ENCODE assay signal across 16 cellular contexts in genomic region chr3:128369881-128370642, GRCh38.
DNase-seq lines count a peak whose midpoint lies in the region; ATAC-seq and TF ChIP-seq lines count a peak whose summit lies in the region.
"Had no signal": no experiment of that assay in that cellular context is flagged by ENCODE, and none has a peak within 500 bp of the region (broad histone marks: within the 10 kb centered on the region; RNA-seq: fewer than 3 reads in every experiment).

No MANE protein-coding gene starts in this region.

- CTCF ChIA-PET in WTC11 (lab: Charles Lee), result interaction anchor here (0.6 to 1.0 kb wide), 3 partner anchors 9 to 144 kb away, joined by 3 read pairs; no protein-coding TSS in a partner anchor
- CTCF ChIA-PET in activated CD4-positive, alpha-beta memory T cell treated with anti-CD3 and anti-CD28 coated beads for 36 hours (lab: Charles Lee), result interaction anchor here (1.0 kb wide), 1 partner anchor 10 kb away, joined by 4 read pairs; no protein-coding TSS in a partner anchor
- CTCF ChIA-PET in CD4-positive, alpha-beta T cell (lab: Charles Lee), result interaction anchor here (0.6 kb wide), 1 partner anchor 326 kb away, joined by 3 read pairs; no protein-coding TSS in a partner anchor

- no peak overlapping the region for H3K4me3 Mint-ChIP-seq in WTC11
- no peak overlapping the region for H3K4me3 Mint-ChIP-seq in memory B cell
- H3K4me3 Mint-ChIP-seq in activated CD4-positive, alpha-beta memory T cell treated with anti-CD3 and anti-CD28 coated beads for 36 hours, result no peak overlapping the region
- no peak overlapping the region for H3K4me3 Mint-ChIP-seq in CD4-positive, alpha-beta T cell
- H3K4me3 Mint-ChIP-seq: stimulated activated naive CD8-positive, alpha-beta T cell treated with anti-CD3 and anti-CD28 coated beads, Interleukin-15, amount 100 ng/mL, for 72 hours had no signal

- H3K9me3 Mint-ChIP-seq in WTC11, result no peaks in the 10 kb centered on the region
- H3K9me3 Mint-ChIP-seq in memory B cell, result no peaks in the 10 kb centered on the region
- no peaks in the 10 kb centered on the region for H3K9me3 Mint-ChIP-seq in activated CD4-positive, alpha-beta memory T cell treated with anti-CD3 and anti-CD28 coated beads for 36 hours
- H3K9me3 Mint-ChIP-seq in CD4-positive, alpha-beta T cell, result no peaks in the 10 kb centered on the region
- H3K9me3 Mint-ChIP-seq: stimulated activated naive CD8-positive, alpha-beta T cell treated with anti-CD3 and anti-CD28 coated beads, Interleukin-15, amount 100 ng/mL, for 72 hours had no signal

- H3K4me3 ChIP-seq in GM12865 (ENCODE audit: low read depth, low read length), result no peak overlapping the region
- H3K4me3 ChIP-seq: ovary had no signal

- H3K27me3 Mint-ChIP-seq in WTC11 (ENCODE audit: low read depth) (no peaks in the 10 kb centered on the region), memory B cell (no peaks in the 10 kb centered on the region)
- H3K27me3 Mint-ChIP-seq in activated CD4-positive, alpha-beta memory T cell treated with anti-CD3 and anti-CD28 coated beads for 36 hours, result no peaks in the 10 kb centered on the region
- H3K27me3 Mint-ChIP-seq in CD4-positive, alpha-beta T cell, result no peaks in the 10 kb centered on the region
- H3K27me3 Mint-ChIP-seq: stimulated activated naive CD8-positive, alpha-beta T cell treated with anti-CD3 and anti-CD28 coated beads, Interleukin-15, amount 100 ng/mL, for 72 hours had no signal

- POLR2A ChIA-PET in WTC11 (lab: Charles Lee), result no interaction called here
- POLR2A ChIA-PET in activated CD4-positive, alpha-beta memory T cell treated with anti-CD3 and anti-CD28 coated beads for 36 hours (lab: Charles Lee), result no interaction called here
- POLR2A ChIA-PET in CD4-positive, alpha-beta T cell (lab: Charles Lee), result no interaction called here

- ATAC-seq in HG03060 (IDR thresholded peaks at IDR 0.05; ENCODE audit: low read depth, unreplicated experiment), result peak; percentile 39
- no peak; the same call in 1 of the 2 replicates for ATAC-seq in WTC11
- ATAC-seq in memory B cell (ENCODE audit: low read depth), result peak; percentile 72
- ATAC-seq in CD4-positive, alpha-beta T cell (ENCODE audit: poor library complexity), result no peak
- ATAC-seq: stimulated activated naive CD8-positive, alpha-beta T cell treated with anti-CD3 and anti-CD28 coated beads, Interleukin-15, amount 100 ng/mL, for 72 hours had no signal

- DNase-seq in GM12865 (ENCODE audit: low read depth), result peak; percentile 49
- no peak for DNase-seq in WTC11 (ENCODE audit: low spot score)
- DNase-seq in memory B cell (ENCODE audit: low spot score in 2 of 2), result no peak
- DNase-seq in activated CD4-positive, alpha-beta T cell treated with anti-CD3 and anti-CD28 coated beads for 4 hours, result no peak
- DNase-seq in activated CD4-positive, alpha-beta memory T cell treated with anti-CD3 and anti-CD28 coated beads for 36 hours, result no peak
- DNase-seq in G401 (ENCODE audit: low spot score), result no peak
- no peak for DNase-seq in CD4-positive, alpha-beta T cell
- DNase-seq: amniotic stem cell; GOT3; NCI-H226; ovary; stimulated activated CD4-positive, alpha-beta T cell treated with anti-CD3 and anti-CD28 coated beads, Interleukin-2, amount 100 ng/mL, for 48 hours; stimulated activated naive CD8-positive, alpha-beta T cell treated with anti-CD3 and anti-CD28 coated beads, Interleukin-15, amount 100 ng/mL, for 72 hours had no signal

- intact Hi-C loops in activated CD4-positive, alpha-beta memory T cell treated with anti-CD3 and anti-CD28 coated beads for 36 hours (cut with micrococcal nuclease), result no loop called here
- intact Hi-C loops in CD4-positive, alpha-beta T cell (cut with DNase I, micrococcal nuclease), result no loop called here

- no peak overlapping the region for H3K27ac ChIP-seq in CD4-positive, alpha-beta T cell (ENCODE audit: low read depth, low read length)
- H3K27ac ChIP-seq: C4-2B, ovary, VCaP had no signal

- in situ Hi-C loops in G401 (cut with HindIII; ENCODE audit: low sequenced_read_pairs), result no loop called here

- no peaks in the 10 kb centered on the region for H3K36me3 Mint-ChIP-seq in WTC11
- peaks cover 8% of the 10 kb centered on the region for H3K36me3 Mint-ChIP-seq in memory B cell
- no peaks in the 10 kb centered on the region for H3K36me3 Mint-ChIP-seq in activated CD4-positive, alpha-beta memory T cell treated with anti-CD3 and anti-CD28 coated beads for 36 hours
- peaks cover 31% of the 10 kb centered on the region for H3K36me3 Mint-ChIP-seq in CD4-positive, alpha-beta T cell (ENCODE audit: low read depth)

- H3K4me1 Mint-ChIP-seq in WTC11 (peaks cover 11% of the 10 kb centered on the region), memory B cell (peaks cover 43% of the 10 kb centered on the region)
- peaks cover 4% of the 10 kb centered on the region for H3K4me1 Mint-ChIP-seq in activated CD4-positive, alpha-beta memory T cell treated with anti-CD3 and anti-CD28 coated beads for 36 hours (ENCODE audit: low read depth)
- no peaks in the 10 kb centered on the region for H3K4me1 Mint-ChIP-seq in CD4-positive, alpha-beta T cell (ENCODE audit: low read depth)

- TF ChIP-seq CTCF in GM12865 (IDR thresholded peaks at IDR 0.05; ENCODE audit: insufficient read depth, low read depth, low read length, missing control alignments), result no peak
- TF ChIP-seq CTCF in WTC11 (IDR thresholded peaks at IDR 0.05), result no peak
- TF ChIP-seq CTCF in CD4-positive, alpha-beta T cell (IDR thresholded peaks at IDR 0.05), result no peak

- H3K27ac Mint-ChIP-seq in WTC11, result peak overlapping the region; percentile 76; the same call in 1 of the 2 replicates
- H3K27ac Mint-ChIP-seq in memory B cell, result peak overlapping the region; percentile 45
- H3K27ac Mint-ChIP-seq in activated CD4-positive, alpha-beta memory T cell treated with anti-CD3 and anti-CD28 coated beads for 36 hours, result no peak overlapping the region
- no peak overlapping the region for H3K27ac Mint-ChIP-seq in CD4-positive, alpha-beta T cell

- H3K27me3 ChIP-seq in CD4-positive, alpha-beta T cell (ENCODE audit: control insufficient read depth, insufficient read depth, low read length), result no peaks in the 10 kb centered on the region
- H3K27me3 ChIP-seq: ovary had no signal

- no peaks in the 10 kb centered on the region for H3K9me3 ChIP-seq in CD4-positive, alpha-beta T cell (ENCODE audit: control insufficient read depth, low read length)
- H3K9me3 ChIP-seq: ovary had no signal

TF ChIP-seq in WTC11, 78 proteins besides CTCF, POLR2A, EP300 and RAD21 (continues in another document):
- TF ChIP-seq ATF6 (CRISPR knock-in tag; IDR thresholded peaks at IDR 0.05) (no peak), ZNF317 (CRISPR knock-in tag; IDR thresholded peaks at IDR 0.05; ENCODE audit: borderline replicate concordance, low read depth) (no peak), CREB1 (CRISPR knock-in tag; IDR thresholded peaks at IDR 0.05) (no peak), CDX4 (CRISPR knock-in tag; IDR thresholded peaks at IDR 0.05; ENCODE audit: borderline replicate concordance) (no peak), ZBTB43 (CRISPR knock-in tag; IDR thresholded peaks at IDR 0.05) (no peak), ZNF232 (CRISPR knock-in tag; IDR thresholded peaks at IDR 0.05) (no peak), OVOL2 (CRISPR knock-in tag; IDR thresholded peaks at IDR 0.05; ENCODE audit: borderline replicate concordance) (no peak), ZNF671 (CRISPR knock-in tag; IDR thresholded peaks at IDR 0.05) (no peak)

Comparison
In these comparisons a context has a peak if more than half of its experiments do, and no peak if none do; other contexts are left out.
1. ATAC-seq: peak in HG03060 (single experiment) and memory B cell (single experiment); none in WTC11 (single experiment) and CD4-positive, alpha-beta T cell (single experiment).
2. H3K27ac Mint-ChIP-seq: peak in WTC11 (single experiment) and memory B cell (single experiment); none in activated CD4-positive, alpha-beta memory T cell treated with anti-CD3 and anti-CD28 coated beads for 36 hours (single experiment) and CD4-positive, alpha-beta T cell (single experiment).